In the genomic region with DNA sequence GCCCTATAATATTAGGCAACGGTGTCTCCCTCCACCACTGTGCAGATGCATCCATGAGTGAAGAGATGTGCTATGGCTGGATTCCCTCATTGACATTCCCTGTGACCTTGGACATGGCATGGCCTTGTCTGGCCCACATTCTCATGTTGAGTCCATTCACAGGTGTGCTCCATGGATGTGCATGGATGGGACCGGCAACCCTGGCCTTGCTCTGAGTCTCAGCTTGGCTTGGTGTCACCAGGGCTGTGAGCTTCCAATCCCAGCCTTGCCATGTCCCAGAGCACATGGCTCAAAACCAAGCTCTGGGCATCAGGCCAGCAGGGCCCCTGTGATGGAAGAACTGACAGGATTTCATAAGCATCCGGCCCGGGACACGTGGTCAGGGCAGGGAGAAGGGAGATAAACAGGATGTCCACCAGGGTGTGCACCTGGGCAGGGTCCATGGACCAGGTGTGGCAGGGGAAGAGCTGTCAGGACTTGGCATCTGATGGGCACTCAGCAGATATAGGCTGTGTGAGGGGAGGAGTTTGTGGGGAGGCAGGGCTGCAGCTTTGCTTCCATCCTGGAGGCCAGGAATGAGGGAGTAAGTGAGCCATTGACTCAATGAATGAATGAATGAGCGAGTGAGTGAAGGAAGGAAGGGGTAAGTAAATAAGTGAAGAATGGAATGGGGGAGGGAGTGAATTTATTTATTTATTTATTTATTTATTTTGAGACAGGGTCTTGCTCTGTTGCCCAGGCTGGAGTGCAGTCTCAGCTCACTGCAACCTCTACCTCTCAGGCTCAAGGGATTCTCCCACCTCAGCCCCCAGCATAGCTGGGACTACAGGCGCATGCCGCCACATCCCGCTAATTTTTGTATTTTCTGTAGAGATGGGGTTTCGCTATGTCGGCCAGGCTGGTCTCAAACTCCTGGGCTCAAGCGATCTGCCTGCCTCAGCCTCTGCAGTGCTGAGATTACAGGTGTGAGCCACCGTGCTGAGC, we compare ENCODE assay signal across 8 cellular contexts. TPM values are rescaled to one million over a fixed set of nuclear protein-coding genes. Genes with fewer than 3 reads are reported as not detected.
DNase-seq lines count a peak whose midpoint lies in the region; ATAC-seq, FAIRE-seq and TF ChIP-seq lines count a peak whose summit lies in the region.

No MANE protein-coding gene starts in this region.

- H3K36me3 Mint-ChIP-seq in endothelial cell (ENCODE audit: low read depth, unreplicated experiment) = no peaks in the 10 kb centered on the region

- H4K20me1 ChIP-seq in HepG2 (ENCODE audit: insufficient read depth, low read length) = no peaks in the 10 kb centered on the region

- CTCF ChIA-PET in HepG2 (lab: Yijun Ruan, JAX; ENCODE audit: low intra/inter-chr PET ratio, low total read pairs) = interaction anchor here (0.7 to 2.1 kb wide), 7 partner anchors 8 to 116 kb away, joined by 3 to 26 read pairs (median 5); partner anchors contain the start of genes RBCK1 and TRIB3

- peak; percentile 34 to 78 (median 65) for TF ChIP-seq CTCF in breast epithelium (IDR thresholded peaks at IDR 0.05)
- peak; percentile 100 for TF ChIP-seq CTCF in HepG2 (CRISPR knock-in tag; IDR thresholded peaks at IDR 0.05)
- no peak for TF ChIP-seq CTCF in endothelial cell (IDR thresholded peaks at IDR 0.05; ENCODE audit: unreplicated experiment)

- H3K4me1 ChIP-seq in SJCRH30 (no peaks in the 10 kb centered on the region), breast epithelium (peaks cover 0 to 4% of the 10 kb centered on the region in 2 donors), HepG2 (ENCODE audit: insufficient read depth, low read length) (peaks cover 74% of the 10 kb centered on the region)

- no peaks in the 10 kb centered on the region for H3K4me1 Mint-ChIP-seq in endothelial cell (ENCODE audit: unreplicated experiment)

- H3K4me3 ChIP-seq in SJCRH30 (no peak overlapping the region), breast epithelium (no peak overlapping the region), HepG2 (replicated peaks in 1 of 3; ENCODE audit: insufficient read depth in 1 of 3, low read depth in 2 of 3, low read length in 3 of 3) (no peak overlapping the region)

- H3K27me3 ChIP-seq in SJCRH30 = no peaks in the 10 kb centered on the region
- no peaks in the 10 kb centered on the region for H3K27me3 ChIP-seq in breast epithelium
- no peaks in the 10 kb centered on the region for H3K27me3 ChIP-seq in HepG2 (ENCODE audit: control insufficient read depth in 1 of 2, insufficient read depth in 2 of 2, low read length in 2 of 2)

- H3K4me3 Mint-ChIP-seq in endothelial cell (ENCODE audit: unreplicated experiment) = no peak overlapping the region

- peak overlapping the region; percentile 12; the same call in 1 of the 2 replicates for H3K9ac ChIP-seq in HepG2 (ENCODE audit: insufficient read depth, low read depth, low read length)

- peaks cover 9% of the 10 kb centered on the region for H3K27me3 Mint-ChIP-seq in endothelial cell (ENCODE audit: unreplicated experiment)

- H2AFZ ChIP-seq in HepG2 (ENCODE audit: low read length) = no peak overlapping the region

- POLR2A ChIA-PET in HepG2 (lab: Yijun Ruan, JAX) = interaction anchor here (1.1 to 25.4 kb wide), 21 partner anchors 8 to 284 kb away, joined by 3 to 1587 read pairs (median 10); partner anchors contain the start of genes CSNK2A1, NRSN2, RBCK1 and TBC1D20

- H3K9me3 Mint-ChIP-seq in endothelial cell (ENCODE audit: unreplicated experiment) = no peaks in the 10 kb centered on the region

- intact Hi-C loops in breast epithelium (cut with DNase I; ENCODE audit: low total_unique reads) = no loop called here
- intact Hi-C loops in HepG2 (cut with micrococcal nuclease; ENCODE audit: unreplicated experiment) = loop anchor here (1.0 to 5.0 kb wide), 5 partner anchors 9 to 285 kb away; partner anchors contain the start of genes RBCK1 and TRIB3

- ATAC-seq in HepG2 (peak; percentile 87), HG03565 (IDR thresholded peaks at IDR 0.05; ENCODE audit: unreplicated experiment) (no peak)

- H3K79me2 ChIP-seq in HepG2 (ENCODE audit: insufficient read depth, low read length) = no peaks in the 10 kb centered on the region

- WGBS in HepG2 (ENCODE audit: low lambda C conversion rate) = 69% methylated on average over 13 of the region's 13 CpGs

- TF ChIP-seq POLR2A in breast epithelium (IDR thresholded peaks at IDR 0.05) (no peak), HepG2 (IDR thresholded peaks at IDR 0.05; ENCODE audit: insufficient read depth in 1 of 2, low read depth in 2 of 2, low read length in 2 of 2) (peak; percentile 46 to 53)

- H3K4me2 ChIP-seq in HepG2 (ENCODE audit: low read depth, low read length) = no peak overlapping the region

- H3K27ac ChIP-seq in SJCRH30 (no peak overlapping the region), breast epithelium (peak overlapping the region in 1 of 2 donors; percentile 25), HepG2 (ENCODE audit: extremely low read length, insufficient read depth, low read length) (peak overlapping the region; percentile 49)

- no peaks in the 10 kb centered on the region for H3K36me3 ChIP-seq in SJCRH30
- no peaks in the 10 kb centered on the region for H3K36me3 ChIP-seq in breast epithelium
- no peaks in the 10 kb centered on the region for H3K36me3 ChIP-seq in HepG2 (replicated peaks in 1 of 2; ENCODE audit: control insufficient read depth in 1 of 2, insufficient read depth in 2 of 2, low read length in 2 of 2)

- no TSS peak for BruUV-seq in HepG2 (replicated peaks; lab: Mats Ljungman, UMichigan)

- no peaks in the 10 kb centered on the region for H3K9me3 ChIP-seq in SJCRH30 (replicated peaks)
- no peaks in the 10 kb centered on the region for H3K9me3 ChIP-seq in breast epithelium
- H3K9me3 ChIP-seq in HepG2 (ENCODE audit: low read length) = no peaks in the 10 kb centered on the region

- TF ChIP-seq EP300 in HepG2 (IDR thresholded peaks at IDR 0.05; ENCODE audit: low read depth in 2 of 2, low read length in 2 of 2) (peak in 1 of 2 experiments; percentile 92; a peak in 3 of 4 replicates), HepG2 (CRISPR knock-in tag; IDR thresholded peaks at IDR 0.05; ENCODE audit: borderline replicate concordance) (peak; percentile 99)

- peak; percentile 96 for FAIRE-seq in HepG2 (lab: Jason Lieb, UNC)

- in situ Hi-C loops in HepG2 (cut with HindIII; ENCODE audit: extremely low pct_ligation_motif_present, low pct_unique_long_range_greater_than_20kb) = no loop called here

- DNase-seq in EH (ENCODE audit: low read depth) = peak; percentile 89
- peak; percentile 81 for DNase-seq in LHCN-M2 (ENCODE audit: low read depth)
- DNase-seq in SJCRH30 = peak; percentile 69 to 70
- peak; percentile 80 to 96 for DNase-seq in breast epithelium (ENCODE audit: low spot score in 2 of 2)
- peak; percentile 99 for DNase-seq in HepG2 (ENCODE audit: low spot score)
- DNase-seq in superior temporal gyrus (ENCODE audit: extremely low spot score) = peak; percentile 50
- DNase-seq in endothelial cell (ENCODE audit: low spot score) = no peak

- TF ChIP-seq RAD21 in HepG2 (CRISPR knock-in tag; IDR thresholded peaks at IDR 0.05) = peak; percentile 100

- no peak overlapping the region for H3K27ac Mint-ChIP-seq in endothelial cell (ENCODE audit: unreplicated experiment)

RNA-seq across cellular contexts. Expression of gene NRSN2, which starts 15.7 kb away (rescaled TPM):
- total RNA-seq in LHCN-M2 (2014; rRNA removed) (59.2 and 65.6 TPM in 2 replicates), breast epithelium (10 to 100 TPM in 2 of 3 donors, 1 to 10 TPM in 1; 9.4 to 22.3 (median 21.8) TPM), HepG2 (2016; rRNA removed; fragmentation: Illumina TruSeq; extraction: Trizol) (28.4 and 32.3 TPM in 2 replicates), endothelial cell (ENCODE audit: unreplicated experiment) (43.2 TPM)
- polyA plus RNA-seq in LHCN-M2 (2012) = 74.7 TPM
- total RNA-seq in SJCRH30 (2014; rRNA removed; shearing (Covaris generic)) = 13.2 and 14.9 TPM in 2 replicates
- total RNA-seq in HepG2 (2016; cell fraction: cytosol; rRNA removed; fragmentation: Illumina TruSeq; extraction: Trizol; ENCODE audit: low read depth) = 13.5 and 19.5 TPM in 2 replicates
- 26.0 and 33.1 TPM in 2 replicates for total RNA-seq in HepG2 (2016; cell fraction: insoluble cytoplasmic fraction; rRNA removed; fragmentation: Illumina TruSeq; extraction: Trizol)
- 30.9 and 37.0 TPM in 2 replicates for total RNA-seq in HepG2 (2016; cell fraction: membrane; rRNA removed; fragmentation: Illumina TruSeq; extraction: Trizol)
- total RNA-seq in HepG2 (2016; cell fraction: nucleus; rRNA removed; fragmentation: Illumina TruSeq; extraction: Trizol) = 18.0 and 19.9 TPM in 2 replicates
- polyA plus RNA-seq in HepG2 (2011; rRNA removed) = 49.4 and 63.3 TPM in 2 replicates
- 69.4 and 90.4 TPM in 2 replicates for polyA plus RNA-seq in HepG2 (2011; cell fraction: cytosol; rRNA removed)
- polyA plus RNA-seq in HepG2 (2011; cell fraction: nucleus; rRNA removed) = 68.6 and 73.2 TPM in 2 replicates
- polyA plus RNA-seq in HepG2 (2012) = 32.8 and 45.8 TPM in 2 replicates
- polyA plus RNA-seq in HepG2 (2016; cell fraction: cytosol; fragmentation: Illumina TruSeq; extraction: Trizol; ENCODE audit: low read depth) = 30.7 and 34.2 TPM in 2 replicates
- polyA plus RNA-seq in HepG2 (2016; cell fraction: insoluble cytoplasmic fraction; fragmentation: Illumina TruSeq; extraction: Trizol; ENCODE audit: low read depth) = 54.0 and 55.2 TPM in 2 replicates
- polyA plus RNA-seq in HepG2 (2016; cell fraction: membrane; fragmentation: Illumina TruSeq; extraction: Trizol; ENCODE audit: low read depth) = 61.7 and 66.8 TPM in 2 replicates
- polyA plus RNA-seq in HepG2 (2016; cell fraction: nucleus; fragmentation: Illumina TruSeq; extraction: Trizol; ENCODE audit: insufficient read depth, low read depth) = 79.0 and 79.1 TPM in 2 replicates
- 1.6 and 52.5 TPM in 2 replicates for polyA minus RNA-seq in HepG2 (2011; rRNA and poly(A)+ RNA removed; ENCODE audit: low replicate concordance)
- polyA minus RNA-seq in HepG2 (2011; cell fraction: cytosol; rRNA and poly(A)+ RNA removed) = 32.5 and 33.1 TPM in 2 replicates
- polyA minus RNA-seq in HepG2 (2011; cell fraction: nucleus; rRNA and poly(A)+ RNA removed) = 10.7 and 15.0 TPM in 2 replicates

RNA-seq across cellular contexts. Expression of gene TRIB3, which starts 18.0 kb away (rescaled TPM):
- total RNA-seq in LHCN-M2 (2014; rRNA removed) (1.3 and 1.6 TPM in 2 replicates), breast epithelium (10 to 100 TPM in 2 of 3 donors, 1 to 10 TPM in 1; 4.5 to 18.0 (median 14.5) TPM), HepG2 (2016; rRNA removed; fragmentation: Illumina TruSeq; extraction: Trizol) (106 and 115 TPM in 2 replicates), endothelial cell (ENCODE audit: unreplicated experiment) (24.2 TPM)
- polyA plus RNA-seq in LHCN-M2 (2012) = 2.0 TPM
- 11.3 and 12.4 TPM in 2 replicates for total RNA-seq in SJCRH30 (2014; rRNA removed; shearing (Covaris generic))
- total RNA-seq in HepG2 (2016; cell fraction: cytosol; rRNA removed; fragmentation: Illumina TruSeq; extraction: Trizol; ENCODE audit: low read depth) = 40.1 and 45.0 TPM in 2 replicates
- 106 and 115 TPM in 2 replicates for total RNA-seq in HepG2 (2016; cell fraction: insoluble cytoplasmic fraction; rRNA removed; fragmentation: Illumina TruSeq; extraction: Trizol)
- total RNA-seq in HepG2 (2016; cell fraction: membrane; rRNA removed; fragmentation: Illumina TruSeq; extraction: Trizol) = 107 and 130 TPM in 2 replicates
- total RNA-seq in HepG2 (2016; cell fraction: nucleus; rRNA removed; fragmentation: Illumina TruSeq; extraction: Trizol) = 47.6 and 54.9 TPM in 2 replicates
- 150 and 241 TPM in 2 replicates for polyA plus RNA-seq in HepG2 (2011; rRNA removed)
- polyA plus RNA-seq in HepG2 (2011; cell fraction: cytosol; rRNA removed) = 165 and 177 TPM in 2 replicates
- polyA plus RNA-seq in HepG2 (2011; cell fraction: nucleus; rRNA removed) = 122 and 148 TPM in 2 replicates
- polyA plus RNA-seq in HepG2 (2012) = 78.0 and 193 TPM in 2 replicates
- polyA plus RNA-seq in HepG2 (2016; cell fraction: cytosol; fragmentation: Illumina TruSeq; extraction: Trizol; ENCODE audit: low read depth) = 33.6 and 42.0 TPM in 2 replicates
- 99.1 and 105 TPM in 2 replicates for polyA plus RNA-seq in HepG2 (2016; cell fraction: insoluble cytoplasmic fraction; fragmentation: Illumina TruSeq; extraction: Trizol; ENCODE audit: low read depth)
- 76.6 and 88.5 TPM in 2 replicates for polyA plus RNA-seq in HepG2 (2016; cell fraction: membrane; fragmentation: Illumina TruSeq; extraction: Trizol; ENCODE audit: low read depth)
- 77.9 and 79.0 TPM in 2 replicates for polyA plus RNA-seq in HepG2 (2016; cell fraction: nucleus; fragmentation: Illumina TruSeq; extraction: Trizol; ENCODE audit: insufficient read depth, low read depth)
- 66.9 and 301 TPM in 2 replicates for polyA minus RNA-seq in HepG2 (2011; rRNA and poly(A)+ RNA removed; ENCODE audit: low replicate concordance)
- polyA minus RNA-seq in HepG2 (2011; cell fraction: cytosol; rRNA and poly(A)+ RNA removed) = 115 and 151 TPM in 2 replicates
- polyA minus RNA-seq in HepG2 (2011; cell fraction: nucleus; rRNA and poly(A)+ RNA removed) = 35.9 and 65.3 TPM in 2 replicates

RNA-seq across cellular contexts. Expression of gene SOX12, which starts 37.2 kb away (rescaled TPM):
- total RNA-seq in LHCN-M2 (2014; rRNA removed) (8.2 and 9.9 TPM in 2 replicates), breast epithelium (1 to 10 TPM; 1.1 to 3.7 (median 3.3) TPM), HepG2 (2016; rRNA removed; fragmentation: Illumina TruSeq; extraction: Trizol) (12.1 and 18.7 TPM in 2 replicates), endothelial cell (ENCODE audit: unreplicated experiment) (64.7 TPM)
- polyA plus RNA-seq in LHCN-M2 (2012) = 11.5 TPM
- total RNA-seq in SJCRH30 (2014; rRNA removed; shearing (Covaris generic)) = 12.7 TPM in 2 replicates
- 5.2 and 6.4 TPM in 2 replicates for total RNA-seq in HepG2 (2016; cell fraction: cytosol; rRNA removed; fragmentation: Illumina TruSeq; extraction: Trizol; ENCODE audit: low read depth)
- 10.8 and 18.0 TPM in 2 replicates for total RNA-seq in HepG2 (2016; cell fraction: insoluble cytoplasmic fraction; rRNA removed; fragmentation: Illumina TruSeq; extraction: Trizol)
- 19.3 and 22.7 TPM in 2 replicates for total RNA-seq in HepG2 (2016; cell fraction: membrane; rRNA removed; fragmentation: Illumina TruSeq; extraction: Trizol)
- 14.7 and 17.3 TPM in 2 replicates for total RNA-seq in HepG2 (2016; cell fraction: nucleus; rRNA removed; fragmentation: Illumina TruSeq; extraction: Trizol)
- 10.0 and 11.5 TPM in 2 replicates for polyA plus RNA-seq in HepG2 (2011; rRNA removed)
- 5.9 and 7.7 TPM in 2 replicates for polyA plus RNA-seq in HepG2 (2011; cell fraction: cytosol; rRNA removed)
- 33.8 and 40.6 TPM in 2 replicates for polyA plus RNA-seq in HepG2 (2011; cell fraction: nucleus; rRNA removed)
- 33.1 and 35.1 TPM in 2 replicates for polyA plus RNA-seq in HepG2 (2012)
- 9.1 and 11.5 TPM in 2 replicates for polyA plus RNA-seq in HepG2 (2016; cell fraction: cytosol; fragmentation: Illumina TruSeq; extraction: Trizol; ENCODE audit: low read depth)
- 37.4 and 47.0 TPM in 2 replicates for polyA plus RNA-seq in HepG2 (2016; cell fraction: insoluble cytoplasmic fraction; fragmentation: Illumina TruSeq; extraction: Trizol; ENCODE audit: low read depth)
- polyA plus RNA-seq in HepG2 (2016; cell fraction: membrane; fragmentation: Illumina TruSeq; extraction: Trizol; ENCODE audit: low read depth) = 35.3 and 38.7 TPM in 2 replicates
- polyA plus RNA-seq in HepG2 (2016; cell fraction: nucleus; fragmentation: Illumina TruSeq; extraction: Trizol; ENCODE audit: insufficient read depth, low read depth) = 63.1 and 67.8 TPM in 2 replicates
- 2.4 and 12.0 TPM in 2 replicates for polyA minus RNA-seq in HepG2 (2011; rRNA and poly(A)+ RNA removed; ENCODE audit: low replicate concordance)
- polyA minus RNA-seq in HepG2 (2011; cell fraction: cytosol; rRNA and poly(A)+ RNA removed) = 11.2 and 12.0 TPM in 2 replicates
- 9.6 and 12.7 TPM in 2 replicates for polyA minus RNA-seq in HepG2 (2011; cell fraction: nucleus; rRNA and poly(A)+ RNA removed)

RNA-seq across cellular contexts. Expression of gene RBCK1, which starts 45.5 kb away (rescaled TPM):
- total RNA-seq in LHCN-M2 (2014; rRNA removed) = 80.2 and 91.0 TPM in 2 replicates
- polyA plus RNA-seq in LHCN-M2 (2012) = 75.5 TPM
- 26.1 and 28.5 TPM in 2 replicates for total RNA-seq in SJCRH30 (2014; rRNA removed; shearing (Covaris generic))
- 10 to 100 TPM; 61.3 to 69.5 (median 66.2) TPM for total RNA-seq in breast epithelium
- 121 and 149 TPM in 2 replicates for total RNA-seq in HepG2 (2016; rRNA removed; fragmentation: Illumina TruSeq; extraction: Trizol)
- 176 and 212 TPM in 2 replicates for total RNA-seq in HepG2 (2016; cell fraction: cytosol; rRNA removed; fragmentation: Illumina TruSeq; extraction: Trizol; ENCODE audit: low read depth)
- total RNA-seq in HepG2 (2016; cell fraction: insoluble cytoplasmic fraction; rRNA removed; fragmentation: Illumina TruSeq; extraction: Trizol) = 110 and 147 TPM in 2 replicates
- 217 and 241 TPM in 2 replicates for total RNA-seq in HepG2 (2016; cell fraction: membrane; rRNA removed; fragmentation: Illumina TruSeq; extraction: Trizol)
- total RNA-seq in HepG2 (2016; cell fraction: nucleus; rRNA removed; fragmentation: Illumina TruSeq; extraction: Trizol) = 83.9 and 95.5 TPM in 2 replicates
- polyA plus RNA-seq in HepG2 (2011; rRNA removed) = 215 and 270 TPM in 2 replicates
- 171 and 196 TPM in 2 replicates for polyA plus RNA-seq in HepG2 (2011; cell fraction: cytosol; rRNA removed)
- 558 and 618 TPM in 2 replicates for polyA plus RNA-seq in HepG2 (2011; cell fraction: nucleus; rRNA removed)
- polyA plus RNA-seq in HepG2 (2012) = 207 and 311 TPM in 2 replicates
- 291 and 331 TPM in 2 replicates for polyA plus RNA-seq in HepG2 (2016; cell fraction: cytosol; fragmentation: Illumina TruSeq; extraction: Trizol; ENCODE audit: low read depth)
- 144 and 159 TPM in 2 replicates for polyA plus RNA-seq in HepG2 (2016; cell fraction: insoluble cytoplasmic fraction; fragmentation: Illumina TruSeq; extraction: Trizol; ENCODE audit: low read depth)
- 277 and 299 TPM in 2 replicates for polyA plus RNA-seq in HepG2 (2016; cell fraction: membrane; fragmentation: Illumina TruSeq; extraction: Trizol; ENCODE audit: low read depth)
- polyA plus RNA-seq in HepG2 (2016; cell fraction: nucleus; fragmentation: Illumina TruSeq; extraction: Trizol; ENCODE audit: insufficient read depth, low read depth) = 357 and 365 TPM in 2 replicates
- 36.5 and 119 TPM in 2 replicates for polyA minus RNA-seq in HepG2 (2011; rRNA and poly(A)+ RNA removed; ENCODE audit: low replicate concordance)
- polyA minus RNA-seq in HepG2 (2011; cell fraction: cytosol; rRNA and poly(A)+ RNA removed) = 65.9 and 88.8 TPM in 2 replicates
- polyA minus RNA-seq in HepG2 (2011; cell fraction: nucleus; rRNA and poly(A)+ RNA removed) = 102 and 144 TPM in 2 replicates
- 68.8 TPM for total RNA-seq in endothelial cell (ENCODE audit: unreplicated experiment)
